1 cellular context compared by ENCODE assay signal in the genomic region with DNA sequence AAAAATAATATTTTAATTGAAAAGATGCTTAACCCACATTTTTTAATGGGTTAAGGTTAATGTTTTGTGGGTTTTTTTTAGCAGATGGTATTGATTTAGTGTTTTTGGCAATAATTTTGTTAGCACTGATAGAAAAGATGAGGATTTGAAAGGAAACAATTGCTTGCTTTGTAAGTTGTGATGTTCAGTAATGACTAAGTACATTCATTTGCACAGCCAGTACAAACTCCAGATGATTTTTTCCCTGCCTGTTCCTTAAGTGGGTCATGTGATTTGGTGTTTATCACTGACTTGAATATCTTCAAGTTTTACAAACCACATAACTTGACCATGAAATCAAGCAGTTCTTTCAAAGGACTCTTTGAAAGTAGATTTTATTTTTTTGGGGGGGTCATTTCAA.
TF ChIP-seq lines count a peak whose summit lies in the region.

No MANE protein-coding gene starts in this region.

TF ChIP-seq in K562, 482 proteins besides CTCF, POLR2A, EP300 and RAD21:
- TF ChIP-seq SRSF1 (IDR thresholded peaks at IDR 0.05; ENCODE audit: low read depth, low read length) = no peak
- no peak for TF ChIP-seq L3MBTL2 (IDR thresholded peaks at IDR 0.05)
- peak; percentile 81 for TF ChIP-seq TFE3 (CRISPR knock-in tag; IDR thresholded peaks at IDR 0.05)
TF ChIP-seq in K562: peak in this region for 1.
